In genomic region chr1:167882376-167882775, GRCh38 we compare ENCODE assay signal across 4 cellular contexts. TPM values are rescaled to one million over a fixed set of nuclear protein-coding genes. Genes with fewer than 3 reads are reported as not detected.
"Had no signal": no experiment of that assay in that cellular context is flagged by ENCODE, and none has a peak within 500 bp of the region (broad histone marks: within the 10 kb centered on the region; RNA-seq: fewer than 3 reads in every experiment).

No MANE protein-coding gene starts in this region.

- H3K4me3 ChIP-seq: GM23338 had no signal

- H3K4me2 ChIP-seq: GM23338 had no signal

- ATAC-seq: GM23338 had no signal

- H2AFZ ChIP-seq: GM23338 had no signal

- DNase-seq: H9 had no signal

RNA-seq across cellular contexts. Expression of gene ADCY10, which starts 31.6 kb away (rescaled TPM):
- total RNA-seq: GM23338, H1, HT-29 had no signal
- polyA plus RNA-seq: GM23338 had no signal
